8 cellular contexts compared by ENCODE assay signal in genomic region chr7:148697256-148697841, GRCh38. TPM values are rescaled to one million over a fixed set of nuclear protein-coding genes. Genes with fewer than 3 reads are reported as not detected.
DNase-seq lines count a peak whose midpoint lies in the region; ATAC-seq, FAIRE-seq and TF ChIP-seq lines count a peak whose summit lies in the region.

No MANE protein-coding gene starts in this region.

- no peak for TF ChIP-seq CTCF in pancreas (IDR thresholded peaks at IDR 0.05)

- 46 to 51% methylated on average over 13 of the region's 13 CpGs for WGBS in pancreas, 2 donors

- FAIRE-seq in pancreas (lab: Jason Lieb, UNC): no peak

- no peaks in the 10 kb centered on the region for H3K27me3 ChIP-seq in pancreas

- H3K36me3 ChIP-seq in pancreas: no peaks in the 10 kb centered on the region

- peak in 1 of 4 donors; percentile 1 for ATAC-seq in pancreas

- DNase-seq in activated CD4-positive, alpha-beta T cell treated with anti-CD3 and anti-CD28 coated beads for 24 hours (ENCODE audit: low read depth in 2 of 2): peak; percentile 39 to 43
- DNase-seq in activated CD4-positive, alpha-beta T cell treated with anti-CD3 and anti-CD28 coated beads for 1 hour: no peak
- peak; percentile 62 for DNase-seq in activated T-cell treated with anti-CD3 and anti-CD28 coated beads for 48 hours (ENCODE audit: low read depth)
- peak; percentile 45 for DNase-seq in fibroblast of peridontal ligament (ENCODE audit: extremely low read depth)
- DNase-seq in pancreas: no peak
- DNase-seq in glomerular visceral epithelial cell (ENCODE audit: extremely low spot score): no peak
- no peak for DNase-seq in HCEC 1CT
- DNase-seq in NCI-H1105 (lab: John Stamatoyannopoulos, UW): no peak

- intact Hi-C loops in pancreas (cut with DNase I): no loop called here

- peak overlapping the region in 3 of 4 donors; percentile 95 to 98 (median 96) for H3K4me3 ChIP-seq in pancreas

- H3K27ac ChIP-seq in pancreas: peak overlapping the region; percentile 94 to 98 (median 96)

- no peaks in the 10 kb centered on the region for H3K9me3 ChIP-seq in pancreas

- peaks cover 15 to 21% (median 20%) of the 10 kb centered on the region in 3 donors for H3K4me1 ChIP-seq in pancreas

RNA-seq across cellular contexts. Expression of gene CUL1, which starts 1.4 kb away (rescaled TPM):
- 10 to 100 TPM; 10.8 to 19.2 (median 12.9) TPM for total RNA-seq in pancreas
- 10 to 100 TPM in 1 of 2 donors, 1 to 10 TPM in 1; 8.9 to 17.5 TPM for polyA plus RNA-seq in pancreas

Comparison
In these comparisons a context has a peak if more than half of its experiments do, and no peak if none do; other contexts are left out.
1. DNase-seq: peak in activated CD4-positive, alpha-beta T cell treated with anti-CD3 and anti-CD28 coated beads for 24 hours (2 of 2), activated T-cell treated with anti-CD3 and anti-CD28 coated beads for 48 hours (single experiment) and fibroblast of peridontal ligament (single experiment); none in activated CD4-positive, alpha-beta T cell treated with anti-CD3 and anti-CD28 coated beads for 1 hour (single experiment), pancreas (0 of 6), glomerular visceral epithelial cell (single experiment), HCEC 1CT (single experiment) and NCI-H1105 (single experiment).